Comparison of ENCODE assay signal across 25 cellular contexts in genomic region chr10:109984013-109984412, GRCh38. TPM values are rescaled to one million over a fixed set of nuclear protein-coding genes. Genes with fewer than 3 reads are reported as not detected.
DNase-seq lines count a peak whose midpoint lies in the region; ATAC-seq, FAIRE-seq and TF ChIP-seq lines count a peak whose summit lies in the region.
"Had no signal": no experiment of that assay in that cellular context is flagged by ENCODE, and none has a peak within 500 bp of the region (broad histone marks: within the 10 kb centered on the region; RNA-seq: fewer than 3 reads in every experiment).

No MANE protein-coding gene starts in this region.

- peak overlapping the region; percentile 79 for H2AFZ ChIP-seq in mammary epithelial cell (ENCODE audit: low read depth, low read length)
- peak overlapping the region; percentile 87 for H2AFZ ChIP-seq in K562 (ENCODE audit: low read depth, low read length)
- H2AFZ ChIP-seq in trophoblast cell (ENCODE audit: insufficient read depth, low read length, poor library complexity) = no peak overlapping the region

- TF ChIP-seq POLR2A in breast epithelium (IDR thresholded peaks at IDR 0.05) (no peak), K562 (conservative IDR thresholded peaks at IDR 0.05) (no peak)

- TF ChIP-seq RAD21 in K562 (CRISPR knock-in tag; conservative IDR thresholded peaks at IDR 0.05 in 1 of 2, IDR thresholded peaks at IDR 0.05 in 1 of 2) = no peak

- dilution Hi-C loops in mammary epithelial cell (cut with HindIII; ENCODE audit: low sequenced_read_pairs) = no loop called here

- no peak for TF ChIP-seq EP300 in K562 (IDR thresholded peaks at IDR 0.05; ENCODE audit: low read length)

- H3K27ac Mint-ChIP-seq in activated CD8-positive, alpha-beta T cell treated with anti-CD3 and anti-CD28 coated beads for 36 hours = no peak overlapping the region
- H3K27ac Mint-ChIP-seq: CD14-positive monocyte; CD4-positive, alpha-beta T cell; CD8-positive, alpha-beta memory T cell had no signal

- H3K27me3 Mint-ChIP-seq in activated CD8-positive, alpha-beta T cell treated with anti-CD3 and anti-CD28 coated beads for 36 hours = no peaks in the 10 kb centered on the region
- H3K27me3 Mint-ChIP-seq: CD4-positive, alpha-beta T cell had no signal

- POLR2A ChIA-PET in K562 (lab: Yijun Ruan, JAX) = interaction anchor here (0.6 kb wide), 1 partner anchor 45 kb away, joined by 3 read pairs; no protein-coding TSS in a partner anchor
- POLR2A ChIA-PET in activated CD8-positive, alpha-beta T cell treated with anti-CD3 and anti-CD28 coated beads for 36 hours (lab: Charles Lee) = no interaction called here

- H3K4me3 ChIP-seq in mammary epithelial cell (replicated peaks in 1 of 3; ENCODE audit: insufficient read depth in 1 of 3, low read depth in 2 of 3, low read length in 3 of 3) (no peak overlapping the region), breast epithelium (no peak overlapping the region), K562 (no peak overlapping the region), epithelial cell of esophagus (ENCODE audit: low read length) (no peak overlapping the region), trophoblast cell (ENCODE audit: low read depth, low read length) (no peak overlapping the region)
- H3K4me3 ChIP-seq: BLaER1 treated with 17β-estradiol and CSF1 and Interleukin-3, amounts not matched to agents 10 nM and 100 nM; GM12878 had no signal

- H3K4me2 ChIP-seq in mammary epithelial cell (ENCODE audit: insufficient read depth, low read depth, low read length) (no peak overlapping the region), K562 (ENCODE audit: insufficient read depth, low read length) (peak overlapping the region; percentile 9; the same call in 1 of the 2 replicates), trophoblast cell (ENCODE audit: low read length) (no peak overlapping the region)

- H3K36me3 Mint-ChIP-seq in activated CD8-positive, alpha-beta T cell treated with anti-CD3 and anti-CD28 coated beads for 36 hours (ENCODE audit: low read depth) = no peaks in the 10 kb centered on the region

- H2BK120ac ChIP-seq in trophoblast cell (ENCODE audit: insufficient read depth, low read length, poor library complexity) = peak overlapping the region; percentile 10

- peaks cover 6% of the 10 kb centered on the region for H3K79me1 ChIP-seq in trophoblast cell (ENCODE audit: low read length)

- BruUV-seq in mammary epithelial cell (replicated peaks; lab: Mats Ljungman, UMichigan) (no TSS peak), K562 (replicated peaks; lab: Mats Ljungman, UMichigan) (no TSS peak)

- no peak overlapping the region for H3K18ac ChIP-seq in trophoblast cell (ENCODE audit: low read length)

- no peaks in the 10 kb centered on the region for H3K9me3 Mint-ChIP-seq in activated CD8-positive, alpha-beta T cell treated with anti-CD3 and anti-CD28 coated beads for 36 hours

- H3K23ac ChIP-seq in trophoblast cell (ENCODE audit: low read length) = no peak overlapping the region

- H4K8ac ChIP-seq in trophoblast cell (ENCODE audit: low read depth, low read length) = no peak overlapping the region

- H3K36me3 ChIP-seq in mammary epithelial cell (ENCODE audit: insufficient read depth, low read length) (no peaks in the 10 kb centered on the region), breast epithelium (no peaks in the 10 kb centered on the region), K562 (ENCODE audit: control insufficient read depth, insufficient read depth, low read length) (no peaks in the 10 kb centered on the region), trophoblast cell (ENCODE audit: control insufficient read depth in 1 of 2, insufficient read depth in 2 of 2, low read length in 2 of 2) (no peaks in the 10 kb centered on the region)
- H3K36me3 ChIP-seq: BE2C; BLaER1 treated with 17β-estradiol and CSF1 and Interleukin-3, amounts not matched to agents 10 nM and 100 nM had no signal

- no peak overlapping the region for H3K4ac ChIP-seq in trophoblast cell (ENCODE audit: low read depth, low read length)

- in situ Hi-C loops in mammary epithelial cell (cut with MboI; ENCODE audit: low sequenced_read_pairs in 2 of 2) = no loop called here
- in situ Hi-C loops in K562 (cut with MboI) = no loop called here

- no peaks in the 10 kb centered on the region for H3K9me1 ChIP-seq in K562 (ENCODE audit: control insufficient read depth, insufficient read depth, low read length)

- TF ChIP-seq CTCF in mammary epithelial cell (conservative IDR thresholded peaks at IDR 0.05 in 1 of 2, IDR thresholded peaks at IDR 0.05 in 1 of 2; ENCODE audit: extremely low read depth in 1 of 2, insufficient read depth in 1 of 2, low read depth in 1 of 2, low read length in 2 of 2) = no peak
- TF ChIP-seq CTCF in breast epithelium (IDR thresholded peaks at IDR 0.05) = no peak
- TF ChIP-seq CTCF in K562 (IDR thresholded peaks at IDR 0.05 in 2 of 3, conservative IDR thresholded peaks at IDR 0.05 in 1 of 3; ENCODE audit: insufficient read depth in 2 of 3, low read depth in 1 of 3, low read length in 3 of 3) = no peak
- TF ChIP-seq CTCF in epithelial cell of esophagus (IDR thresholded peaks at IDR 0.05; ENCODE audit: insufficient read depth, low read depth, low read length, missing control alignments) = no peak
- TF ChIP-seq CTCF in activated CD8-positive, alpha-beta T cell treated with anti-CD3 and anti-CD28 coated beads for 36 hours (IDR thresholded peaks at IDR 0.05) = no peak

- H4K91ac ChIP-seq in trophoblast cell (ENCODE audit: low read depth, low read length) = peak overlapping the region; percentile 19

- H3K27me3 ChIP-seq in mammary epithelial cell (ENCODE audit: insufficient read depth, low read length) (no peaks in the 10 kb centered on the region), breast epithelium (no peaks in the 10 kb centered on the region), K562 (ENCODE audit: control insufficient read depth in 2 of 2, insufficient read depth in 2 of 2, low read length in 2 of 2) (no peaks in the 10 kb centered on the region), trophoblast cell (ENCODE audit: insufficient read depth, low read length) (no peaks in the 10 kb centered on the region)
- H3K27me3 ChIP-seq: BE2C; BLaER1 treated with 17β-estradiol and CSF1 and Interleukin-3, amounts not matched to agents 10 nM and 100 nM had no signal

- H3K79me2 ChIP-seq in mammary epithelial cell (ENCODE audit: insufficient read depth, low read length) (no peaks in the 10 kb centered on the region), K562 (ENCODE audit: control insufficient read depth, insufficient read depth, low read length) (no peaks in the 10 kb centered on the region), trophoblast cell (ENCODE audit: control insufficient read depth, insufficient read depth, low read length, poor library complexity) (peaks cover 1% of the 10 kb centered on the region)

- 7% methylated on average over 2 of the region's 2 CpGs for WGBS in mammary epithelial cell (ENCODE audit: low coverage, missing lambda C conversion rate)
- 54% methylated on average over 2 of the region's 2 CpGs for WGBS in K562 (ENCODE audit: insufficient coverage, low coverage, missing lambda C conversion rate)
- no CpG with 5 or more reads among the region's 2 CpGs for WGBS in trophoblast cell (ENCODE audit: extremely low coverage, insufficient coverage, insufficient read length)

- intact Hi-C loops in mammary epithelial cell (cut with micrococcal nuclease) (no loop called here), breast epithelium (cut with DNase I; ENCODE audit: low total_unique reads) (no loop called here), K562 (cut with micrococcal nuclease) (no loop called here)
- intact Hi-C loops in activated CD8-positive, alpha-beta T cell treated with anti-CD3 and anti-CD28 coated beads for 36 hours (cut with micrococcal nuclease) = no loop called here

- no peak overlapping the region for H3K14ac ChIP-seq in trophoblast cell (ENCODE audit: low read length)

- no peak overlapping the region for H2BK5ac ChIP-seq in trophoblast cell (ENCODE audit: low read depth, low read length, poor library complexity)

- no peaks in the 10 kb centered on the region for H4K20me1 ChIP-seq in mammary epithelial cell (ENCODE audit: insufficient read depth, low read length)
- H4K20me1 ChIP-seq in K562 (replicated peaks; ENCODE audit: control insufficient read depth, insufficient read depth, low read length) = no peaks in the 10 kb centered on the region
- H4K20me1 ChIP-seq: BLaER1 treated with 17β-estradiol and CSF1 and Interleukin-3, amounts not matched to agents 10 nM and 100 nM had no signal

- no peak overlapping the region for H4K12ac ChIP-seq in trophoblast cell (ENCODE audit: low read depth, low read length)

- peaks cover 6% of the 10 kb centered on the region for H3K4me1 ChIP-seq in mammary epithelial cell (ENCODE audit: insufficient read depth, low read length)
- H3K4me1 ChIP-seq in breast epithelium = no peaks in the 10 kb centered on the region
- H3K4me1 ChIP-seq in K562 (replicated peaks in 1 of 2; ENCODE audit: control insufficient read depth in 2 of 2, insufficient read depth in 2 of 2, low read length in 2 of 2) = peaks cover 9 to 26% of the 10 kb centered on the region in 2 experiments; a peak in 4 of 5 replicates
- H3K4me1 ChIP-seq in trophoblast cell (ENCODE audit: control insufficient read depth in 1 of 2, insufficient read depth in 2 of 2, low read length in 2 of 2) = no peaks in the 10 kb centered on the region
- H3K4me1 ChIP-seq: BE2C had no signal

- DNase-seq in mammary epithelial cell = peak; percentile 52
- no peak for DNase-seq in breast epithelium (ENCODE audit: low spot score in 2 of 2)
- DNase-seq in K562 (ENCODE audit: extremely low read depth in 1 of 4, low spot score in 3 of 4) = no peak
- DNase-seq in epithelial cell of esophagus (ENCODE audit: low read depth) = peak; percentile 57
- no peak for DNase-seq in trophoblast cell
- DNase-seq in retina = no peak
- DNase-seq in AG08395 (ENCODE audit: low spot score) = no peak
- DNase-seq in activated CD8-positive, alpha-beta T cell treated with anti-CD3 and anti-CD28 coated beads for 36 hours = no peak
- DNase-seq: AML-193; BE2C; CD4-positive, alpha-beta T cell; CD8-positive, alpha-beta memory T cell; DMS 273 treated with DMSO at 0.1 percent for 48 hours; DMS79; EL; GDM1; GOT3; H7; HCEC 1CT had no signal

- H3K27ac ChIP-seq in mammary epithelial cell (ENCODE audit: insufficient read depth, low read depth, low read length) (no peak overlapping the region), breast epithelium (no peak overlapping the region), K562 (ENCODE audit: extremely low read depth, low read depth, low read length) (no peak overlapping the region; the same call in 2 of the 3 replicates), trophoblast cell (ENCODE audit: low read depth, low read length) (no peak overlapping the region)
- H3K27ac ChIP-seq: 22Rv1; BLaER1 treated with 17β-estradiol and CSF1 and Interleukin-3, amounts not matched to agents 10 nM and 100 nM had no signal

- no peak overlapping the region for H2BK12ac ChIP-seq in trophoblast cell (ENCODE audit: low read length)

- CTCF ChIA-PET in mammary epithelial cell (lab: Charles Lee; ENCODE audit: low non-redundant PET) = no interaction called here
- CTCF ChIA-PET in K562 (lab: Yijun Ruan, JAX; ENCODE audit: low intra/inter-chr PET ratio) = no interaction called here
- CTCF ChIA-PET in activated CD8-positive, alpha-beta T cell treated with anti-CD3 and anti-CD28 coated beads for 36 hours (lab: Charles Lee) = no interaction called here

- H3K9me3 ChIP-seq in mammary epithelial cell (replicated peaks; ENCODE audit: insufficient read depth, low read length) (peaks cover 4% of the 10 kb centered on the region), breast epithelium (no peaks in the 10 kb centered on the region), K562 (replicated peaks; ENCODE audit: control insufficient read depth, insufficient read depth, low read depth, low read length) (no peaks in the 10 kb centered on the region), trophoblast cell (ENCODE audit: insufficient read depth, low read depth, low read length) (no peaks in the 10 kb centered on the region)
- H3K9me3 ChIP-seq: BE2C had no signal

- H3K9ac ChIP-seq in mammary epithelial cell (ENCODE audit: insufficient read depth, low read length) (no peak overlapping the region), K562 (ENCODE audit: insufficient read depth in 1 of 2, low read depth in 2 of 2, low read length in 2 of 2) (no peak overlapping the region), trophoblast cell (ENCODE audit: low read length) (no peak overlapping the region)
- H3K9ac ChIP-seq: BLaER1 treated with 17β-estradiol and CSF1 and Interleukin-3, amounts not matched to agents 10 nM and 100 nM had no signal

- H3K4me1 Mint-ChIP-seq in activated CD8-positive, alpha-beta T cell treated with anti-CD3 and anti-CD28 coated beads for 36 hours (ENCODE audit: low read depth) = peaks cover 1% of the 10 kb centered on the region
- H3K4me1 Mint-ChIP-seq: CD14-positive monocyte; CD8-positive, alpha-beta memory T cell had no signal

- no peak for FAIRE-seq in K562 (lab: Jason Lieb, UNC)
- FAIRE-seq: A204.1, D721Med had no signal

- H3K4me3 Mint-ChIP-seq in activated CD8-positive, alpha-beta T cell treated with anti-CD3 and anti-CD28 coated beads for 36 hours = no peak overlapping the region
- H3K4me3 Mint-ChIP-seq: CD14-positive monocyte; CD4-positive, alpha-beta T cell; CD8-positive, alpha-beta memory T cell had no signal

- ATAC-seq in K562 = no peak
- ATAC-seq in activated CD8-positive, alpha-beta T cell treated with anti-CD3 and anti-CD28 coated beads for 36 hours = no peak
- ATAC-seq: GM12878 had no signal

- no peak overlapping the region for H2AK5ac ChIP-seq in trophoblast cell (ENCODE audit: low read length)

RNA-seq across cellular contexts. Expression of gene ADD3, which starts 23.8 kb away (rescaled TPM):
- total RNA-seq in mammary epithelial cell (10 to 100 TPM; 24.8 to 67.5 TPM), breast epithelium (100 to 1,000 TPM; 208 to 458 (median 347) TPM), K562 (2014; rRNA removed) (24.7 and 25.4 TPM in 2 replicates), K562 (2014; rRNA removed; fragmentation: Illumina TruSeq; extraction: Trizol) (44.9 and 52.7 TPM in 2 replicates), K562 (2015; rRNA removed; fragmentation: Illumina TruSeq; extraction: Trizol) (42.6 and 46.0 TPM in 2 replicates), K562 (2021) (31.7 and 32.3 TPM in 2 replicates)
- polyA plus RNA-seq in mammary epithelial cell (102 TPM), K562 (2011; rRNA removed) (98.7 and 125 TPM in 2 replicates), K562 (2014; fragmentation: Illumina TruSeq; extraction: Trizol) (53.4 and 95.6 TPM in 2 replicates), K562 (2014; fragmentation: Nextera tagmentation; extraction: Ambion mirVana) (10 to 100 TPM; 13.2 to 15.1 TPM), K562 (2014; rRNA removed) (25.1 and 31.7 TPM in 2 replicates)
- 15.7 TPM for polyA minus RNA-seq in mammary epithelial cell
- 118 and 251 TPM in 2 replicates for total RNA-seq in K562 (2011; cell fraction: chromatin; rRNA removed; ENCODE audit: low replicate concordance)
- 39.9 and 58.7 TPM in 2 replicates for total RNA-seq in K562 (2011; cell fraction: nucleolus; rRNA removed)
- total RNA-seq in K562 (2011; cell fraction: nucleoplasm; rRNA removed) = 91.3 and 97.2 TPM in 2 replicates
- 17.4 and 51.0 TPM in 2 replicates for polyA plus RNA-seq in K562 (2011; cell fraction: cytosol; rRNA removed)
- polyA plus RNA-seq in K562 (2011; cell fraction: nucleus; rRNA removed) = 70.6 and 117 TPM in 2 replicates
- polyA plus RNA-seq in K562 (2012) = 36.4 and 43.2 TPM in 2 replicates
- 153 TPM in 2 replicates for polyA minus RNA-seq in K562 (2011; rRNA and poly(A)+ RNA removed)
- polyA minus RNA-seq in K562 (2011; cell fraction: cytosol; rRNA and poly(A)+ RNA removed) = 28.1 and 63.8 TPM in 2 replicates
- 40.8 and 87.7 TPM in 2 replicates for polyA minus RNA-seq in K562 (2011; cell fraction: nucleus; rRNA and poly(A)+ RNA removed)
- 62.9 and 91.7 TPM in 2 replicates for polyA plus RNA-seq in trophoblast cell (2013)
- 10 to 100 TPM; 66.8 to 77.0 TPM for total RNA-seq in activated CD8-positive, alpha-beta T cell treated with anti-CD3 and anti-CD28 coated beads for 36 hours

Comparison
In these comparisons a context has a peak if more than half of its experiments do, and no peak if none do; other contexts are left out.
1. DNase-seq: peak in mammary epithelial cell (single experiment) and epithelial cell of esophagus (single experiment); none in breast epithelium (0 of 2), K562 (0 of 4), trophoblast cell (0 of 2), retina (single experiment), AG08395 (single experiment) and activated CD8-positive, alpha-beta T cell treated with anti-CD3 and anti-CD28 coated beads for 36 hours (single experiment).